In the genomic region with DNA sequence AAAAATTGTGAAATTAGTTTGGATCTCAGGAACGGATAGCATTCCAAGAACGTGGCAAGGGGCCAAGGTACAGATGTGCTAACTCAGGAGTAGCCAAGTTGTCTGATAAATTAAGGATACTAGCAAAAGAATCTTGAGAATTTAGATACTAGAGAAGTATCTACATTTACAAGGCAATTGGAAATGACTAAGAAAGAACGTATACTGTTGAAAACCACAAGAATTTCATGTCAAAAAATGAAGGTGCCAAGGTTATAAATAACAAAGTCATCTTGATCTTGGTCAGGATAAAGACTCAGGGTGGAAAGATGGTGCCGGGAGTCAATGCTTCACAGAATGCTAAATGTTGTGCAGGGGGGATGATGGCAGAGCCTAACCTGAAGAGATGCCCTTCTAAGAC, we compare ENCODE assay signal across 17 cellular contexts. TPM values are rescaled to one million over a fixed set of nuclear protein-coding genes. Genes with fewer than 3 reads are reported as not detected.
A peak's percentile ranks its signal among the peaks of the same experiment; 100 is the strongest.
DNase-seq lines count a peak whose midpoint lies in the region; ATAC-seq and TF ChIP-seq lines count a peak whose summit lies in the region.
"Had no signal": no experiment of that assay in that cellular context is flagged by ENCODE, and none has a peak within 500 bp of the region (broad histone marks: within the 10 kb centered on the region; RNA-seq: fewer than 3 reads in every experiment).

No MANE protein-coding gene starts in this region.

- H3K23ac ChIP-seq in IMR-90 (ENCODE audit: low read depth, low read length): peak overlapping the region; percentile 92; the same call in 1 of the 2 replicates

- TF ChIP-seq RAD21 in IMR-90 (IDR thresholded peaks at IDR 0.05; ENCODE audit: low read length): no peak

- peaks cover 8% of the 10 kb centered on the region for H3K9me1 ChIP-seq in IMR-90 (ENCODE audit: insufficient read depth, low read length)

- no peak overlapping the region; the same call in 1 of the 2 replicates for H3K4me2 ChIP-seq in IMR-90 (ENCODE audit: low read depth, low read length)
- H3K4me2 ChIP-seq: smooth muscle cell had no signal

- peak overlapping the region; percentile 54 for H2BK5ac ChIP-seq in IMR-90 (ENCODE audit: low read depth, low read length, poor library complexity, severe bottlenecking)

- H3K9me3 ChIP-seq in IMR-90 (ENCODE audit: control insufficient read depth, insufficient read depth, low read length): peaks cover 4% of the 10 kb centered on the region; the same call in 1 of the 2 replicates

- H3K14ac ChIP-seq in IMR-90 (replicated peaks; ENCODE audit: low read depth, low read length): peak overlapping the region; percentile 97; the same call in 1 of the 2 replicates

- CTCF ChIA-PET in IMR-90 (lab: Yijun Ruan, JAX): interaction anchor here (0.6 to 1.5 kb wide), 2 partner anchors 269 to 766 kb away, joined by 3 read pairs; no protein-coding TSS in a partner anchor

- no peak overlapping the region for H3K27ac Mint-ChIP-seq in nephron progenitor cell

- H2BK15ac ChIP-seq in IMR-90 (ENCODE audit: low read depth, low read length): peak overlapping the region; percentile 76; the same call in 1 of the 3 replicates

- peak overlapping the region; percentile 99; the same call in 1 of the 2 replicates for H3K4ac ChIP-seq in IMR-90 (ENCODE audit: low read depth, low read length)

- peaks cover 37% of the 10 kb centered on the region for H3K27me3 Mint-ChIP-seq in nephron progenitor cell (ENCODE audit: low read depth, poor library complexity)

- no peaks in the 10 kb centered on the region for H3K36me3 Mint-ChIP-seq in nephron progenitor cell (ENCODE audit: low read depth)

- peak overlapping the region; percentile 95 for H4K91ac ChIP-seq in IMR-90 (ENCODE audit: insufficient read depth, low read depth, low read length)

- 17% methylated on average over 1 of the region's 4 CpGs; no CpG with 5 or more reads in 1 of the 2 experiments for WGBS in IMR-90 (ENCODE audit: extremely low coverage in 2 of 2, insufficient read length in 1 of 2), 2 experiments

- in situ Hi-C loops in IMR-90 (cut with MboI; ENCODE audit: low sequenced_read_pairs): no loop called here
- in situ Hi-C loops in astrocyte of the spinal cord (cut with HindIII; ENCODE audit: low sequenced_read_pairs): no loop called here

- H3K9me3 Mint-ChIP-seq in nephron progenitor cell: peaks cover 27% of the 10 kb centered on the region

- ATAC-seq in IMR-90 (ENCODE audit: low read depth) (peak; percentile 78), GM18873 (IDR thresholded peaks at IDR 0.05; ENCODE audit: low FRiP score, unreplicated experiment) (no peak)
- ATAC-seq: HCT116 had no signal

- intact Hi-C loops in IMR-90 (cut with micrococcal nuclease): loop anchor here (2.0 kb wide), 4 partner anchors 34 to 262 kb away; no protein-coding TSS in a partner anchor

- peak overlapping the region; percentile 99 for H2AK5ac ChIP-seq in IMR-90 (ENCODE audit: low read depth, low read length)

- peak overlapping the region; percentile 44 to 88 for H4K8ac ChIP-seq in IMR-90 (ENCODE audit: low read depth in 2 of 2, low read length in 2 of 2)

- no peak overlapping the region for H3K4me3 ChIP-seq in IMR-90 (ENCODE audit: insufficient read depth, low read depth, low read length)
- no peak overlapping the region for H3K4me3 ChIP-seq in astrocyte of the spinal cord (ENCODE audit: low read depth, low read length)
- H3K4me3 ChIP-seq: smooth muscle cell had no signal

- TF ChIP-seq CTCF in IMR-90 (conservative IDR thresholded peaks at IDR 0.05; ENCODE audit: low read depth, low read length) (no peak), astrocyte of the spinal cord (IDR thresholded peaks at IDR 0.05; ENCODE audit: low read depth, low read length) (no peak), nephron progenitor cell (IDR thresholded peaks at IDR 0.05) (no peak)

- H4K5ac ChIP-seq in IMR-90 (ENCODE audit: low read depth, low read length): peak overlapping the region; percentile 93

- BruUV-seq in IMR-90 (replicated peaks; lab: Mats Ljungman, UMichigan): no TSS peak

- POLR2A ChIA-PET in IMR-90 (lab: Charles Lee; ENCODE audit: unreplicated experiment): interaction anchor here (0.6 kb wide), 1 partner anchor 550 kb away, joined by 4 read pairs; no protein-coding TSS in a partner anchor

- peak overlapping the region; percentile 99 for H3K18ac ChIP-seq in IMR-90 (ENCODE audit: low read depth, low read length)

- H4K20me1 ChIP-seq in IMR-90 (ENCODE audit: insufficient read depth, low read length): no peaks in the 10 kb centered on the region

- no peak overlapping the region for H2AFZ ChIP-seq in IMR-90 (replicated peaks; ENCODE audit: low read length, poor library complexity)

- H3K9ac ChIP-seq in IMR-90 (ENCODE audit: low read depth, low read length): no peak overlapping the region

- H2BK20ac ChIP-seq in IMR-90 (ENCODE audit: low read depth, low read length): peak overlapping the region; percentile 98

- peak overlapping the region; percentile 99 for H2BK120ac ChIP-seq in IMR-90 (ENCODE audit: low read depth, low read length)

- dilution Hi-C loops in IMR-90 (cut with HindIII; ENCODE audit: low sequenced_read_pairs, unreplicated experiment): no loop called here

- H3K36me3 ChIP-seq in IMR-90 (ENCODE audit: control insufficient read depth, insufficient read depth, low read length): no peaks in the 10 kb centered on the region

- H3K27ac ChIP-seq in IMR-90 (ENCODE audit: insufficient read depth, low read length): peak overlapping the region; percentile 53
- H3K27ac ChIP-seq: 22Rv1 had no signal

- no peak for TF ChIP-seq POLR2A in IMR-90 (IDR thresholded peaks at IDR 0.05; ENCODE audit: low read depth, low read length)

- peaks cover 6% of the 10 kb centered on the region for H3K4me1 ChIP-seq in IMR-90 (ENCODE audit: control insufficient read depth, insufficient read depth, low read length)

- H3K56ac ChIP-seq in IMR-90 (ENCODE audit: extremely low read depth, insufficient read depth, low read length): peak overlapping the region; percentile 66; the same call in 1 of the 2 replicates

- H2AK9ac ChIP-seq in IMR-90 (replicated peaks; ENCODE audit: low read depth, low read length, poor library complexity): no peak overlapping the region

- no peaks in the 10 kb centered on the region for H3K27me3 ChIP-seq in IMR-90 (ENCODE audit: control insufficient read depth, insufficient read depth, low read length)

- H3K4me3 Mint-ChIP-seq in nephron progenitor cell: no peak overlapping the region

- no peaks in the 10 kb centered on the region for H3K79me1 ChIP-seq in IMR-90 (ENCODE audit: low read depth in 1 of 2, low read length in 2 of 2)

- H3K4me1 Mint-ChIP-seq in nephron progenitor cell: no peaks in the 10 kb centered on the region

- DNase-seq in DMS 273 (lab: John Stamatoyannopoulos, UW; ENCODE audit: unreplicated experiment) (peak; percentile 6), DMS 273 treated with DMSO at 0.1 percent for 48 hours (lab: John Stamatoyannopoulos, UW) (no peak), IMR-90 (peak; percentile 95), astrocyte of the spinal cord (ENCODE audit: low read depth, low spot score) (peak; percentile 62), non-pigmented ciliary epithelial cell (ENCODE audit: low read depth) (peak; percentile 71), AML-193 (lab: John Stamatoyannopoulos, UW) (no peak), nephron progenitor cell (no peak)
- DNase-seq: activated T-cell treated with anti-CD3 and anti-CD28 coated beads for 4 hours; dermis blood vessel endothelial cell; NCI-H1105 treated with DMSO at 0.1 percent for 48 hours; NK-92 treated with Interleukin-12 subunit alpha and Interleukin-12 subunit beta, amount 100 ng/mL, for 24 hours; stimulated activated naive CD4-positive, alpha-beta T cell treated with Interleukin-2 at 50 U/mL for 16 hours had no signal

TF ChIP-seq in IMR-90, 13 proteins besides CTCF, POLR2A, EP300 and RAD21:
- TF ChIP-seq SMC3 (IDR thresholded peaks at IDR 0.05; ENCODE audit: low read depth, low read length) (no peak), RCOR1 (IDR thresholded peaks at IDR 0.05; ENCODE audit: insufficient replicate concordance, low read length) (no peak), CEBPB (IDR thresholded peaks at IDR 0.05; ENCODE audit: low read depth, low read length) (no peak), NFE2L2 (IDR thresholded peaks at IDR 0.05; ENCODE audit: low read depth, low read length) (no peak), MXI1 (IDR thresholded peaks at IDR 0.05; ENCODE audit: borderline replicate concordance, low read depth, low read length) (no peak), MAZ (IDR thresholded peaks at IDR 0.05; ENCODE audit: borderline replicate concordance, low read depth, low read length) (no peak), FOS (IDR thresholded peaks at IDR 0.05; ENCODE audit: low read depth, low read length) (no peak), CHD1 (IDR thresholded peaks at IDR 0.05; ENCODE audit: low read depth, low read length) (no peak), MAFK (IDR thresholded peaks at IDR 0.05; ENCODE audit: low read depth, low read length) (no peak)
- TF ChIP-seq, protein P1, sequence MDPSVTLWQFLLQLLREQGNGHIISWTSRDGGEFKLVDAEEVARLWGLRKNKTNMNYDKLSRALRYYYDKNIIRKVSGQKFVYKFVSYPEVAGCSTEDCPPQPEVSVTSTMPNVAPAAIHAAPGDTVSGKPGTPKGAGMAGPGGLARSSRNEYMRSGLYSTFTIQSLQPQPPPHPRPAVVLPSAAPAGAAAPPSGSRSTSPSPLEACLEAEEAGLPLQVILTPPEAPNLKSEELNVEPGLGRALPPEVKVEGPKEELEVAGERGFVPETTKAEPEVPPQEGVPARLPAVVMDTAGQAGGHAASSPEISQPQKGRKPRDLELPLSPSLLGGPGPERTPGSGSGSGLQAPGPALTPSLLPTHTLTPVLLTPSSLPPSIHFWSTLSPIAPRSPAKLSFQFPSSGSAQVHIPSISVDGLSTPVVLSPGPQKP (IDR thresholded peaks at IDR 0.05; ENCODE audit: borderline replicate concordance, low read depth, low read length): no peak

RNA-seq across cellular contexts. Expression of gene CAPSL, which starts 19.2 kb away (rescaled TPM):
- total RNA-seq in IMR-90 (2012; rRNA removed): not detected in 2 replicates
- 0.09 TPM in 1 of 2 replicates, not detected in the other for polyA plus RNA-seq in IMR-90 (2012; rRNA removed)
- not detected in 2 replicates for polyA plus RNA-seq in IMR-90 (2012; cell fraction: cytosol; rRNA removed)
- not detected in 2 replicates for polyA plus RNA-seq in IMR-90 (2012; cell fraction: nucleus; rRNA removed; ENCODE audit: low replicate concordance)
- total RNA-seq: dermis blood vessel endothelial cell, mucosa of gallbladder had no signal
- polyA plus RNA-seq: smooth muscle cell had no signal

Comparison
In these comparisons a context has a peak if more than half of its experiments do, and no peak if none do; other contexts are left out.
1. DNase-seq: peak in DMS 273 (single experiment), IMR-90 (single experiment), astrocyte of the spinal cord (single experiment) and non-pigmented ciliary epithelial cell (single experiment); none in DMS 273 treated with DMSO at 0.1 percent for 48 hours (single experiment), AML-193 (0 of 2) and nephron progenitor cell (single experiment).